In the genomic region with DNA sequence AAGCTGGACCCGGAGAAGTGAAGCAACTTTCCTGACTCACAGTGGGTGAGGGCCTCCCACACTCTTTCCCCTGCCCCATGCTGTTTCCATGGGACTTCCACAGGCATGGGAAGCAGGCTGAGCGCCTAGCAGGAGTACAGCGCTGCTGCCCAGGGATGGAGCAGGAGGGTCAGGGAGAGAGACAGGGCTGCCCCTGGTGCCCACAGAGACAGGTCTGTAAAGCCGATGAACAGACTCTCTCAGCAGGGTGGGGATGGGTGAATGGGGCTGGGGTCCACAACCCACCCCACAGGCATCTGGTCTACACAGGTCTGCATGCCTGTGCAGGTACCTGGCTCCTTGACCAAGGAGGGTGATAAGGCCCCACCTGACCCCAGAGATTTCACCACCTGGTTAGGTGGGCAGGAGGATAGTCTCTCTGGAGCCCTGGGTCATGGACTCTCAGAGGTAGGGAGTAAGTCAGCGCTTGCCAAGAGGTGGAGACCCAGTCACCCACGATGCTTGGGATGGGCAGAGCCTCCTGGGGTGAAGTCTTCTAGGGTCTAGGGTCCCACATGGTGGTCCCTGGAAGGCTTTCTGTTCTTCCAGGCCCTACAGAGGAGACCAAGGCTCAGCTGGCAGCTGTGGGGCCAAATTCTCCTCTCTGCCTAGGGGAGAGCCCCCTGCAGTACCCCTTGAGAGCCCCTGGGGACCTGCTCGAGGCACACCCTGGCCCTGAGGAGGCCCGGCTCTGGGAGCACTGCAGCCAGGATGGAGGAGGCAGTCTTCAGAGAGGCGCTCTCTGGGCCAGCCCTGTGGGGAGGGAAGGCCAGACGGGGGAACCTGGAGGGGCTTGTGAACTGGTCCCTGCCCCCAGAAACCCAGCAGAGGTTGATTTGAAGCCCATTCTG, we compare ENCODE assay signal across 8 cellular contexts. TPM values are rescaled to one million over a fixed set of nuclear protein-coding genes. Genes with fewer than 3 reads are reported as not detected.
DNase-seq lines count a peak whose midpoint lies in the region; ATAC-seq, FAIRE-seq and TF ChIP-seq lines count a peak whose summit lies in the region.
"Not testable (repeated sequence)": the region's sequence is repeated elsewhere in the genome, so short reads cannot be mapped to it uniquely, and the experiment has no call there.

No MANE protein-coding gene starts in this region.

- RAD21 ChIA-PET in HCT116 (lab: Charles Lee; ENCODE audit: low non-redundant PET in 1 of 2, low total read pairs in 2 of 2, uncharacterized antibody in 2 of 2, unreplicated experiment in 2 of 2): not testable (repeated sequence)

- CTCF ChIA-PET in HCT116 (lab: Charles Lee); RWPE1 (lab: Yijun Ruan, JAX); HepG2 (lab: Yijun Ruan, JAX; ENCODE audit: low intra/inter-chr PET ratio, low total read pairs): not testable (repeated sequence)

- not testable (repeated sequence) for H2AFZ ChIP-seq in HCT116 (ENCODE audit: low read depth, low read length, poor library complexity, severe bottlenecking); HepG2 (ENCODE audit: low read length)

- TF ChIP-seq POLR2A in HCT116 (IDR thresholded peaks at IDR 0.05; ENCODE audit: borderline replicate concordance, extremely low read depth, insufficient read depth, insufficient read length); HepG2 (IDR thresholded peaks at IDR 0.05; ENCODE audit: insufficient read depth in 1 of 2, low read depth in 2 of 2, low read length in 2 of 2); spleen (IDR thresholded peaks at IDR 0.05): not testable (repeated sequence)

- H3K4me2 ChIP-seq in BLaER1: peak overlapping the region; percentile 61
- H3K4me2 ChIP-seq in HCT116 (ENCODE audit: low read length); HepG2 (ENCODE audit: low read depth, low read length): not testable (repeated sequence)

- 91% methylated on average over 6 of the region's 10 CpGs for WGBS in HepG2 (ENCODE audit: low lambda C conversion rate)
- 89 to 93% (median 89%) methylated on average over 2 to 10 of the region's 10 CpGs for WGBS in spleen, 5 donors

- H3K79me2 ChIP-seq in HCT116 (ENCODE audit: insufficient read depth, low read length); HepG2 (ENCODE audit: insufficient read depth, low read length): not testable (repeated sequence)

- POLR2A ChIA-PET in HCT116 (lab: Charles Lee); RWPE1 (lab: Yijun Ruan, JAX; ENCODE audit: low non-redundant PET); HepG2 (lab: Yijun Ruan, JAX): not testable (repeated sequence)

- not testable (repeated sequence) for TF ChIP-seq EP300 in HepG2 (IDR thresholded peaks at IDR 0.05; ENCODE audit: low read depth in 2 of 2, low read length in 2 of 2); HepG2 (CRISPR knock-in tag; IDR thresholded peaks at IDR 0.05; ENCODE audit: borderline replicate concordance)

- not testable (repeated sequence) for H3K9me3 ChIP-seq in BLaER1; HCT116 (ENCODE audit: control insufficient read depth in 1 of 2, insufficient read depth in 1 of 2, low read depth in 1 of 2, low read length in 2 of 2); HepG2 (ENCODE audit: low read length); spleen

- intact Hi-C loops in HCT116 (cut with micrococcal nuclease); cardiac septum (cut with DNase I); HepG2 (cut with micrococcal nuclease; ENCODE audit: unreplicated experiment); spleen (cut with DNase I; ENCODE audit: low total_unique reads): not testable (repeated sequence)

- FAIRE-seq in HepG2 (lab: Jason Lieb, UNC): not testable (repeated sequence)

- not testable (repeated sequence) for H3K9ac ChIP-seq in BLaER1; HCT116 (ENCODE audit: low read length); HepG2 (ENCODE audit: insufficient read depth, low read depth, low read length)

- H3K4me1 ChIP-seq in BLaER1 (peaks cover 99% of the 10 kb centered on the region), HCT116 (ENCODE audit: control insufficient read depth in 1 of 2, insufficient read depth in 2 of 2, low read length in 2 of 2) (peaks cover 19 to 28% of the 10 kb centered on the region in 2 experiments; a peak in 3 of 4 replicates), HepG2 (ENCODE audit: insufficient read depth, low read length) (peaks cover 14% of the 10 kb centered on the region), spleen (peaks cover 0 to 33% (median 15%) of the 10 kb centered on the region in 6 donors)

- H4K20me1 ChIP-seq in BLaER1; HCT116 (ENCODE audit: insufficient read depth); HepG2 (ENCODE audit: insufficient read depth, low read length): not testable (repeated sequence)

- H3K9me2 ChIP-seq in HCT116 (ENCODE audit: insufficient read depth): not testable (repeated sequence)

- TF ChIP-seq CTCF in HCT116 (IDR thresholded peaks at IDR 0.05 in 2 of 3, conservative IDR thresholded peaks at IDR 0.05 in 1 of 3; ENCODE audit: borderline replicate concordance in 1 of 3, insufficient read depth in 1 of 3, low read depth in 2 of 3, low read length in 2 of 3); RWPE1 (conservative IDR thresholded peaks at IDR 0.05; ENCODE audit: low read depth); HepG2 (CRISPR knock-in tag; IDR thresholded peaks at IDR 0.05); spleen (IDR thresholded peaks at IDR 0.05 in 8 of 11, conservative IDR thresholded peaks at IDR 0.05 in 3 of 11): not testable (repeated sequence)

- not testable (repeated sequence) for DNase-seq in HCT116 (ENCODE audit: low read depth, low spot score); RWPE1 (ENCODE audit: low spot score); HepG2 (ENCODE audit: low spot score)
- peak; percentile 53 for DNase-seq in activated effector memory CD4-positive, alpha-beta T cell treated with anti-CD3 and anti-CD28 coated beads, Interleukin-2, amount 50 U/mL, for 16 hours
- DNase-seq in cardiac septum (ENCODE audit: low spot score) (peak; percentile 24), spleen (peak; percentile 49), ureter (ENCODE audit: low spot score) (peak; percentile 34)

- 0 out of 2 replicates have a peak, but pooled peaks have one; percentile 28 for ATAC-seq in HCT116
- ATAC-seq in HepG2: peak; percentile 20; the same call in 2 of the 3 replicates

- H3K4me3 ChIP-seq in BLaER1; HCT116 (replicated peaks in 1 of 2; ENCODE audit: low read depth in 1 of 2, low read length in 2 of 2); HepG2 (replicated peaks in 1 of 3; ENCODE audit: insufficient read depth in 1 of 3, low read depth in 2 of 3, low read length in 3 of 3); spleen: not testable (repeated sequence)

- H3K36me3 ChIP-seq in BLaER1 (peaks cover 20% of the 10 kb centered on the region; the same call in 1 of the 2 replicates), spleen (peaks cover 0 to 96% (median 20%) of the 10 kb centered on the region in 6 donors)
- H3K36me3 ChIP-seq in HCT116 (ENCODE audit: control insufficient read depth in 1 of 2, insufficient read depth in 2 of 2, low read length in 2 of 2); HepG2 (replicated peaks in 1 of 2; ENCODE audit: control insufficient read depth in 1 of 2, insufficient read depth in 2 of 2, low read length in 2 of 2): not testable (repeated sequence)

- H3K27me3 ChIP-seq in BLaER1; HCT116 (ENCODE audit: insufficient read depth, low read length); HepG2 (ENCODE audit: control insufficient read depth in 1 of 2, insufficient read depth in 2 of 2, low read length in 2 of 2); spleen (replicated peaks in 1 of 7): not testable (repeated sequence)

- in situ Hi-C loops in HepG2 (cut with HindIII; ENCODE audit: extremely low pct_ligation_motif_present, low pct_unique_long_range_greater_than_20kb): not testable (repeated sequence)

- peak overlapping the region; percentile 38; the same call in 1 of the 2 replicates for H3K27ac ChIP-seq in BLaER1
- not testable (repeated sequence) for H3K27ac ChIP-seq in HCT116 (ENCODE audit: low read depth, low read length); HepG2 (ENCODE audit: extremely low read length, insufficient read depth, low read length); spleen
- peak overlapping the region; percentile 96 for H3K27ac ChIP-seq in RWPE1

- TF ChIP-seq RAD21 in HCT116 (IDR thresholded peaks at IDR 0.05; ENCODE audit: low read depth); HepG2 (CRISPR knock-in tag; IDR thresholded peaks at IDR 0.05): not testable (repeated sequence)

- BruUV-seq in HCT116 (replicated peaks; lab: Mats Ljungman, UMichigan); HepG2 (replicated peaks; lab: Mats Ljungman, UMichigan): not testable (repeated sequence)

RNA-seq across cellular contexts. Expression of a gene that starts 10.9 kb away (rescaled TPM):
- total RNA-seq in HCT116 (2021; ENCODE audit: unreplicated experiment): 46.7 TPM
- polyA plus RNA-seq in HCT116 (2012): 32.4 and 34.4 TPM in 2 replicates
- total RNA-seq in cardiac septum: 20.0 TPM
- 7.8 and 18.9 TPM in 2 replicates for total RNA-seq in HepG2 (2016; rRNA removed; fragmentation: Illumina TruSeq; extraction: Trizol)
- total RNA-seq in HepG2 (2016; cell fraction: cytosol; rRNA removed; fragmentation: Illumina TruSeq; extraction: Trizol; ENCODE audit: low read depth): 4.4 and 4.5 TPM in 2 replicates
- total RNA-seq in HepG2 (2016; cell fraction: insoluble cytoplasmic fraction; rRNA removed; fragmentation: Illumina TruSeq; extraction: Trizol): 6.7 and 19.6 TPM in 2 replicates
- total RNA-seq in HepG2 (2016; cell fraction: membrane; rRNA removed; fragmentation: Illumina TruSeq; extraction: Trizol): 5.4 and 5.6 TPM in 2 replicates
- 23.4 and 28.4 TPM in 2 replicates for total RNA-seq in HepG2 (2016; cell fraction: nucleus; rRNA removed; fragmentation: Illumina TruSeq; extraction: Trizol)
- 15.5 and 20.0 TPM in 2 replicates for polyA plus RNA-seq in HepG2 (2011; rRNA removed)
- 5.4 and 8.7 TPM in 2 replicates for polyA plus RNA-seq in HepG2 (2011; cell fraction: cytosol; rRNA removed)
- 141 and 178 TPM in 2 replicates for polyA plus RNA-seq in HepG2 (2011; cell fraction: nucleus; rRNA removed)
- 6.9 and 8.4 TPM in 2 replicates for polyA plus RNA-seq in HepG2 (2012)
- polyA plus RNA-seq in HepG2 (2016; cell fraction: cytosol; fragmentation: Illumina TruSeq; extraction: Trizol; ENCODE audit: low read depth): 1.1 and 1.5 TPM in 2 replicates
- 8.6 and 9.5 TPM in 2 replicates for polyA plus RNA-seq in HepG2 (2016; cell fraction: insoluble cytoplasmic fraction; fragmentation: Illumina TruSeq; extraction: Trizol; ENCODE audit: low read depth)
- 2.5 and 2.7 TPM in 2 replicates for polyA plus RNA-seq in HepG2 (2016; cell fraction: membrane; fragmentation: Illumina TruSeq; extraction: Trizol; ENCODE audit: low read depth)
- 67.3 and 73.4 TPM in 2 replicates for polyA plus RNA-seq in HepG2 (2016; cell fraction: nucleus; fragmentation: Illumina TruSeq; extraction: Trizol; ENCODE audit: insufficient read depth, low read depth)
- polyA minus RNA-seq in HepG2 (2011; rRNA and poly(A)+ RNA removed; ENCODE audit: low replicate concordance): 17.3 and 32.8 TPM in 2 replicates
- 4.6 and 4.8 TPM in 2 replicates for polyA minus RNA-seq in HepG2 (2011; cell fraction: cytosol; rRNA and poly(A)+ RNA removed)
- 26.1 and 28.0 TPM in 2 replicates for polyA minus RNA-seq in HepG2 (2011; cell fraction: nucleus; rRNA and poly(A)+ RNA removed)
- 100 to 1,000 TPM in 6 of 7 donors, 10 to 100 TPM in 1; 97.8 to 151 (median 129) TPM for total RNA-seq in spleen
- polyA plus RNA-seq in spleen: 100 to 1,000 TPM in 1 of 3 donors, 10 to 100 TPM in 2; 43.6 to 103 (median 73.1) TPM
- total RNA-seq in ureter: 100 TPM

RNA-seq across cellular contexts. Expression of a gene that starts 46.9 kb away (rescaled TPM):
- 32.8 TPM for total RNA-seq in HCT116 (2021; ENCODE audit: unreplicated experiment)
- 14.3 and 14.6 TPM in 2 replicates for polyA plus RNA-seq in HCT116 (2012)
- 30.5 TPM for total RNA-seq in cardiac septum
- 7.1 and 7.6 TPM in 2 replicates for total RNA-seq in HepG2 (2016; rRNA removed; fragmentation: Illumina TruSeq; extraction: Trizol)
- 48.6 and 52.8 TPM in 2 replicates for total RNA-seq in HepG2 (2016; cell fraction: cytosol; rRNA removed; fragmentation: Illumina TruSeq; extraction: Trizol; ENCODE audit: low read depth)
- total RNA-seq in HepG2 (2016; cell fraction: insoluble cytoplasmic fraction; rRNA removed; fragmentation: Illumina TruSeq; extraction: Trizol): 6.8 and 8.8 TPM in 2 replicates
- total RNA-seq in HepG2 (2016; cell fraction: membrane; rRNA removed; fragmentation: Illumina TruSeq; extraction: Trizol): 15.5 and 18.1 TPM in 2 replicates
- 8.8 and 9.0 TPM in 2 replicates for total RNA-seq in HepG2 (2016; cell fraction: nucleus; rRNA removed; fragmentation: Illumina TruSeq; extraction: Trizol)
- 13.5 and 14.6 TPM in 2 replicates for polyA plus RNA-seq in HepG2 (2011; rRNA removed)
- 5.3 and 7.9 TPM in 2 replicates for polyA plus RNA-seq in HepG2 (2011; cell fraction: cytosol; rRNA removed)
- 24.7 and 25.8 TPM in 2 replicates for polyA plus RNA-seq in HepG2 (2011; cell fraction: nucleus; rRNA removed)
- polyA plus RNA-seq in HepG2 (2012): 5.7 and 11.4 TPM in 2 replicates
- 0.94 and 1.7 TPM in 2 replicates for polyA plus RNA-seq in HepG2 (2016; cell fraction: cytosol; fragmentation: Illumina TruSeq; extraction: Trizol; ENCODE audit: low read depth)
- 4.7 and 7.1 TPM in 2 replicates for polyA plus RNA-seq in HepG2 (2016; cell fraction: insoluble cytoplasmic fraction; fragmentation: Illumina TruSeq; extraction: Trizol; ENCODE audit: low read depth)
- polyA plus RNA-seq in HepG2 (2016; cell fraction: membrane; fragmentation: Illumina TruSeq; extraction: Trizol; ENCODE audit: low read depth): 3.2 and 3.4 TPM in 2 replicates
- 12.1 and 12.9 TPM in 2 replicates for polyA plus RNA-seq in HepG2 (2016; cell fraction: nucleus; fragmentation: Illumina TruSeq; extraction: Trizol; ENCODE audit: insufficient read depth, low read depth)
- 64.3 and 116 TPM in 2 replicates for polyA minus RNA-seq in HepG2 (2011; rRNA and poly(A)+ RNA removed; ENCODE audit: low replicate concordance)
- 15.4 and 23.1 TPM in 2 replicates for polyA minus RNA-seq in HepG2 (2011; cell fraction: cytosol; rRNA and poly(A)+ RNA removed)
- 22.1 and 31.3 TPM in 2 replicates for polyA minus RNA-seq in HepG2 (2011; cell fraction: nucleus; rRNA and poly(A)+ RNA removed)
- total RNA-seq in spleen: 100 to 1,000 TPM in 3 of 7 donors, 10 to 100 TPM in 4; 66.1 to 121 (median 84.9) TPM
- polyA plus RNA-seq in spleen: 10 to 100 TPM in 2 of 3 donors, 1 to 10 TPM in 1; 7.4 to 19.3 (median 12.4) TPM
- total RNA-seq in ureter: 66.9 TPM
